17 cellular contexts compared by ENCODE assay signal in genomic region chr17:50537721-50538548, GRCh38. TPM values are rescaled to one million over a fixed set of nuclear protein-coding genes. Genes with fewer than 3 reads are reported as not detected.
"Had no signal": no experiment of that assay in that cellular context is flagged by ENCODE, and none has a peak within 500 bp of the region (broad histone marks: within the 10 kb centered on the region; RNA-seq: fewer than 3 reads in every experiment).

No MANE protein-coding gene starts in this region.

- H3K36me3 Mint-ChIP-seq: activated naive CD4-positive, alpha-beta T cell treated with anti-CD3 and anti-CD28 coated beads, Interleukin-2, amount 50 U/mL, for 72 hours had no signal

- H3K4me3 Mint-ChIP-seq: activated T-cell treated with anti-CD3 and anti-CD28 coated beads, Interleukin-2, amount 50 U/mL, for 4 hours; dendritic cell treated with granulocyte-macrophage colony-stimulating factor and Interleukin-4, amounts not matched to agents 40 ng/mL and 50 ng/mL, for 4 days; endodermal cell; stimulated activated naive B cell treated with anti-CD40 and anti-IgM and Interleukin-4, amounts not matched to agents 10 μg/mL and 1 μg/mL and 100 μg/mL, for 72 hours; T-helper 2 cell treated with Interferon-gamma antibody and Interleukin-4, amounts not matched to agents 5 μg/mL and 100 μg/mL, for 36 hours had no signal

- H3K27me3 ChIP-seq: right atrium auricular region had no signal

- H3K4me3 ChIP-seq: right atrium auricular region had no signal

- DNase-seq: activated CD4-positive, alpha-beta T cell treated with anti-CD3 and anti-CD28 coated beads for 1 hour; activated CD4-positive, alpha-beta T cell treated with anti-CD3 and anti-CD28 coated beads, Interleukin-2, amount 50 U/mL, for 48 hours; activated effector memory CD4-positive, alpha-beta T cell treated with anti-CD3 and anti-CD28 coated beads, Interleukin-2, amount 50 U/mL, for 16 hours; activated T-cell treated with anti-CD3 and anti-CD28 coated beads, Interleukin-2, amount 50 U/mL, for 4 hours; brain microvascular endothelial cell; erythroblast; kidney glomerular epithelial cell; stimulated activated CD4-positive, alpha-beta T cell treated with anti-CD3 and anti-CD28 coated beads, Interleukin-1b, Interleukin-23, amount 100 ng/mL, for 48 hours; stimulated activated naive B cell treated with anti-CD40 and anti-IgM and Interleukin-4, amounts not matched to agents 10 μg/mL and 1 μg/mL and 100 μg/mL, for 72 hours; substantia nigra had no signal

- ATAC-seq: activated naive CD4-positive, alpha-beta T cell treated with anti-CD3 and anti-CD28 coated beads, Interleukin-2, amount 50 U/mL, for 72 hours; activated T-cell treated with anti-CD3 and anti-CD28 coated beads, Interleukin-2, amount 50 U/mL, for 4 hours; stimulated activated naive B cell treated with anti-CD40 and anti-IgM and Interleukin-4, amounts not matched to agents 10 μg/mL and 1 μg/mL and 100 μg/mL, for 72 hours had no signal

- H3K9me3 Mint-ChIP-seq: activated naive CD4-positive, alpha-beta T cell treated with anti-CD3 and anti-CD28 coated beads, Interleukin-2, amount 50 U/mL, for 72 hours; activated T-cell treated with anti-CD3 and anti-CD28 coated beads, Interleukin-2, amount 50 U/mL, for 4 hours; dendritic cell treated with granulocyte-macrophage colony-stimulating factor and Interleukin-4, amounts not matched to agents 40 ng/mL and 50 ng/mL, for 4 days; endodermal cell; stimulated activated naive B cell treated with anti-CD40 and anti-IgM and Interleukin-4, amounts not matched to agents 10 μg/mL and 1 μg/mL and 100 μg/mL, for 72 hours; T-helper 2 cell treated with Interferon-gamma antibody and Interleukin-4, amounts not matched to agents 5 μg/mL and 100 μg/mL, for 36 hours had no signal

- H3K27ac ChIP-seq: brain microvascular endothelial cell, neutrophil, right atrium auricular region had no signal

- H3K27ac Mint-ChIP-seq: activated naive CD4-positive, alpha-beta T cell treated with anti-CD3 and anti-CD28 coated beads, Interleukin-2, amount 50 U/mL, for 72 hours; dendritic cell treated with granulocyte-macrophage colony-stimulating factor and Interleukin-4, amounts not matched to agents 40 ng/mL and 50 ng/mL, for 4 days; endodermal cell; stimulated activated naive B cell treated with anti-CD40 and anti-IgM and Interleukin-4, amounts not matched to agents 10 μg/mL and 1 μg/mL and 100 μg/mL, for 72 hours; T-helper 2 cell treated with Interferon-gamma antibody and Interleukin-4, amounts not matched to agents 5 μg/mL and 100 μg/mL, for 36 hours had no signal

RNA-seq across cellular contexts. Expression of gene EPN3, which starts 5.4 kb away (rescaled TPM):
- total RNA-seq: activated naive CD4-positive, alpha-beta T cell treated with anti-CD3 and anti-CD28 coated beads, Interleukin-2, amount 50 U/mL, for 72 hours; myocyte had no signal
